Comparison of ENCODE assay signal across 1 cellular context in genomic region chr17:27562777-27563455, GRCh38.
TF ChIP-seq lines count a peak whose summit lies in the region.

No MANE protein-coding gene starts in this region.

TF ChIP-seq in GM23338, 12 proteins besides CTCF, POLR2A, EP300 and RAD21 (continued from another document):
- TF ChIP-seq ZNF462 (CRISPR knock-in tag; IDR thresholded peaks at IDR 0.05) = no peak
- no peak for TF ChIP-seq ETS1 (IDR thresholded peaks at IDR 0.05)
- no peak for TF ChIP-seq REST (IDR thresholded peaks at IDR 0.05; ENCODE audit: unreplicated experiment)
- no peak for TF ChIP-seq STAT1 (IDR thresholded peaks at IDR 0.05; ENCODE audit: unreplicated experiment)
